ENCODE assay signal across 12 cellular contexts in genomic region chr13:36030670-36031331, GRCh38.
DNase-seq lines count a peak whose midpoint lies in the region; ATAC-seq and TF ChIP-seq lines count a peak whose summit lies in the region.
"Had no signal": no experiment of that assay in that cellular context is flagged by ENCODE, and none has a peak within 500 bp of the region (broad histone marks: within the 10 kb centered on the region; RNA-seq: fewer than 3 reads in every experiment).

No MANE protein-coding gene starts in this region.

- H3K9ac ChIP-seq in neural progenitor cell: no peak overlapping the region

- H3K36me3 ChIP-seq in BJ (ENCODE audit: control insufficient read depth, insufficient read depth, low read length): no peaks in the 10 kb centered on the region
- H3K36me3 ChIP-seq in neural progenitor cell: no peaks in the 10 kb centered on the region
- no peaks in the 10 kb centered on the region for H3K36me3 ChIP-seq in CD8-positive, alpha-beta T cell (ENCODE audit: insufficient read depth, low read length)

- H3K4me1 ChIP-seq in neural progenitor cell: peaks cover 27% of the 10 kb centered on the region
- H3K4me1 ChIP-seq in CD8-positive, alpha-beta T cell (ENCODE audit: insufficient read depth, low read length): no peaks in the 10 kb centered on the region

- no peaks in the 10 kb centered on the region for H4K20me1 ChIP-seq in neural progenitor cell (ENCODE audit: low read depth)

- peaks cover 25% of the 10 kb centered on the region for H3K4me1 Mint-ChIP-seq in neural progenitor cell
- no peaks in the 10 kb centered on the region for H3K4me1 Mint-ChIP-seq in CD8-positive, alpha-beta T cell (ENCODE audit: low read depth)
- H3K4me1 Mint-ChIP-seq: IgD-negative memory B cell had no signal

- H3K9me3 ChIP-seq in neural progenitor cell (ENCODE audit: low read depth): no peaks in the 10 kb centered on the region
- no peaks in the 10 kb centered on the region for H3K9me3 ChIP-seq in CD8-positive, alpha-beta T cell (ENCODE audit: low read length)

- DNase-seq in BJ (ENCODE audit: low read depth) (peak; percentile 7), fibroblast of mammary gland (ENCODE audit: low read depth) (peak; percentile 99), neural progenitor cell (ENCODE audit: low spot score) (peak; percentile 3), EL (no peak), NCI-H2107 (lab: John Stamatoyannopoulos, UW) (no peak)
- no peak for DNase-seq in activated effector memory CD4-positive, alpha-beta T cell treated with anti-CD3 and anti-CD28 coated beads, Interleukin-2, amount 50 U/mL, for 16 hours
- DNase-seq in CD8-positive, alpha-beta T cell: no peak
- DNase-seq: activated CD4-positive, CD25-positive, alpha-beta regulatory T cell; activated naive CD4-positive, alpha-beta T cell treated with anti-CD3 and anti-CD28 coated beads for 36 hours; effector memory CD8-positive, alpha-beta T cell had no signal

- no peaks in the 10 kb centered on the region for H3K36me3 Mint-ChIP-seq in neural progenitor cell
- H3K36me3 Mint-ChIP-seq in CD8-positive, alpha-beta T cell: no peaks in the 10 kb centered on the region
- H3K36me3 Mint-ChIP-seq: IgD-negative memory B cell had no signal

- H3K4me3 Mint-ChIP-seq in neural progenitor cell: no peak overlapping the region
- H3K4me3 Mint-ChIP-seq in CD8-positive, alpha-beta T cell: no peak overlapping the region
- H3K4me3 Mint-ChIP-seq: activated naive CD4-positive, alpha-beta T cell treated with anti-CD3 and anti-CD28 coated beads for 36 hours; effector memory CD8-positive, alpha-beta T cell; IgD-negative memory B cell had no signal

- H3K4me3 ChIP-seq in BJ (ENCODE audit: low read depth, low read length) (no peak overlapping the region), fibroblast of mammary gland (ENCODE audit: control insufficient read depth, low read depth, low read length) (no peak overlapping the region), neural progenitor cell (no peak overlapping the region)
- H3K4me3 ChIP-seq in CD8-positive, alpha-beta T cell (ENCODE audit: low read depth, low read length): no peak overlapping the region

- POLR2A ChIA-PET in BJ (lab: Charles Lee): no interaction called here
- POLR2A ChIA-PET in CD8-positive, alpha-beta T cell (lab: Charles Lee): no interaction called here

- peaks cover 8% of the 10 kb centered on the region for H3K27me3 Mint-ChIP-seq in neural progenitor cell (ENCODE audit: insufficient read depth, low read depth)
- H3K27me3 Mint-ChIP-seq in CD8-positive, alpha-beta T cell (ENCODE audit: low read depth): no peaks in the 10 kb centered on the region
- H3K27me3 Mint-ChIP-seq: effector memory CD8-positive, alpha-beta T cell; IgD-negative memory B cell had no signal

- no peak overlapping the region for H3K27ac ChIP-seq in neural progenitor cell
- no peak overlapping the region for H3K27ac ChIP-seq in CD8-positive, alpha-beta T cell (ENCODE audit: low read depth, low read length)

- no peak overlapping the region for H2AFZ ChIP-seq in neural progenitor cell (replicated peaks)

- no peaks in the 10 kb centered on the region for H3K27me3 ChIP-seq in BJ (ENCODE audit: control insufficient read depth, insufficient read depth, low read length)
- H3K27me3 ChIP-seq in neural progenitor cell: no peaks in the 10 kb centered on the region
- H3K27me3 ChIP-seq in CD8-positive, alpha-beta T cell (ENCODE audit: insufficient read depth, low read length): no peaks in the 10 kb centered on the region

- peak; percentile 96 for ATAC-seq in SK-N-SH treated with all-trans-retinoic acid at 6 μM for 48 hours
- ATAC-seq in CD8-positive, alpha-beta T cell: no peak
- ATAC-seq: effector memory CD8-positive, alpha-beta T cell had no signal

- H3K9me3 Mint-ChIP-seq in neural progenitor cell: peaks cover 2% of the 10 kb centered on the region
- peaks cover 5% of the 10 kb centered on the region for H3K9me3 Mint-ChIP-seq in CD8-positive, alpha-beta T cell
- H3K9me3 Mint-ChIP-seq: activated naive CD4-positive, alpha-beta T cell treated with anti-CD3 and anti-CD28 coated beads for 36 hours had no signal

- CTCF ChIA-PET in BJ (lab: Yijun Ruan, JAX): interaction anchor here (0.6 to 1.1 kb wide), 2 partner anchors 9 to 15 kb away, joined by 3 read pairs; no protein-coding TSS in a partner anchor
- CTCF ChIA-PET in CD8-positive, alpha-beta T cell (lab: Charles Lee): no interaction called here

- no peak for TF ChIP-seq CTCF in BJ (IDR thresholded peaks at IDR 0.05; ENCODE audit: insufficient read depth, low read depth, low read length)
- TF ChIP-seq CTCF in fibroblast of mammary gland (conservative IDR thresholded peaks at IDR 0.05; ENCODE audit: control insufficient read depth, insufficient read depth, low read depth, low read length): no peak
- TF ChIP-seq CTCF in neural progenitor cell (IDR thresholded peaks at IDR 0.05): no peak
- TF ChIP-seq CTCF in CD8-positive, alpha-beta T cell (IDR thresholded peaks at IDR 0.05): no peak

- peaks cover 6% of the 10 kb centered on the region for H3F3A ChIP-seq in neural progenitor cell (ENCODE audit: low read depth)

- H3K27ac Mint-ChIP-seq in neural progenitor cell: no peak overlapping the region
- no peak overlapping the region for H3K27ac Mint-ChIP-seq in CD8-positive, alpha-beta T cell
- H3K27ac Mint-ChIP-seq: activated naive CD4-positive, alpha-beta T cell treated with anti-CD3 and anti-CD28 coated beads for 36 hours; effector memory CD8-positive, alpha-beta T cell; IgD-negative memory B cell had no signal

- H3K79me2 ChIP-seq in neural progenitor cell (ENCODE audit: low read depth): no peaks in the 10 kb centered on the region

- intact Hi-C loops in CD8-positive, alpha-beta T cell (cut with DNase I, micrococcal nuclease): loop anchor here in 1 of 2 experiments (2.0 kb wide), 1 partner anchor 20 kb away; no protein-coding TSS in a partner anchor

- H3K4me2 ChIP-seq in neural progenitor cell: no peak overlapping the region

TF ChIP-seq in SK-N-SH treated with all-trans-retinoic acid at 6 μM for 48 hours, 23 proteins besides CTCF, POLR2A, EP300 and RAD21 (continues in another document):
- TF ChIP-seq TOX (CRISPR knock-in tag; IDR thresholded peaks at IDR 0.05; ENCODE audit: borderline replicate concordance) (peak; percentile 83), CSRNP3 (CRISPR knock-in tag; IDR thresholded peaks at IDR 0.05) (peak; percentile 71; the same call in 1 of the 2 replicates), ZC3H10 (CRISPR knock-in tag; IDR thresholded peaks at IDR 0.05) (no peak; the same call in none of the 2 replicates), ZNF565 (CRISPR knock-in tag; conservative IDR thresholded peaks at IDR 0.05; ENCODE audit: low read depth) (no peak), CSDC2 (CRISPR knock-in tag; IDR thresholded peaks at IDR 0.05) (0 out of 2 replicates have a peak, but pooled peaks have one; percentile 72), GLIS3 (CRISPR knock-in tag; IDR thresholded peaks at IDR 0.05) (peak; percentile 61; the same call in 1 of the 2 replicates), OSR1 (CRISPR knock-in tag; IDR thresholded peaks at IDR 0.05) (no peak), TCF4 (CRISPR knock-in tag; IDR thresholded peaks at IDR 0.05; ENCODE audit: borderline replicate concordance) (peak; percentile 65; the same call in 1 of the 2 replicates), ISL1 (CRISPR knock-in tag; IDR thresholded peaks at IDR 0.05) (peak; percentile 99)
- TF ChIP-seq, protein P1, sequence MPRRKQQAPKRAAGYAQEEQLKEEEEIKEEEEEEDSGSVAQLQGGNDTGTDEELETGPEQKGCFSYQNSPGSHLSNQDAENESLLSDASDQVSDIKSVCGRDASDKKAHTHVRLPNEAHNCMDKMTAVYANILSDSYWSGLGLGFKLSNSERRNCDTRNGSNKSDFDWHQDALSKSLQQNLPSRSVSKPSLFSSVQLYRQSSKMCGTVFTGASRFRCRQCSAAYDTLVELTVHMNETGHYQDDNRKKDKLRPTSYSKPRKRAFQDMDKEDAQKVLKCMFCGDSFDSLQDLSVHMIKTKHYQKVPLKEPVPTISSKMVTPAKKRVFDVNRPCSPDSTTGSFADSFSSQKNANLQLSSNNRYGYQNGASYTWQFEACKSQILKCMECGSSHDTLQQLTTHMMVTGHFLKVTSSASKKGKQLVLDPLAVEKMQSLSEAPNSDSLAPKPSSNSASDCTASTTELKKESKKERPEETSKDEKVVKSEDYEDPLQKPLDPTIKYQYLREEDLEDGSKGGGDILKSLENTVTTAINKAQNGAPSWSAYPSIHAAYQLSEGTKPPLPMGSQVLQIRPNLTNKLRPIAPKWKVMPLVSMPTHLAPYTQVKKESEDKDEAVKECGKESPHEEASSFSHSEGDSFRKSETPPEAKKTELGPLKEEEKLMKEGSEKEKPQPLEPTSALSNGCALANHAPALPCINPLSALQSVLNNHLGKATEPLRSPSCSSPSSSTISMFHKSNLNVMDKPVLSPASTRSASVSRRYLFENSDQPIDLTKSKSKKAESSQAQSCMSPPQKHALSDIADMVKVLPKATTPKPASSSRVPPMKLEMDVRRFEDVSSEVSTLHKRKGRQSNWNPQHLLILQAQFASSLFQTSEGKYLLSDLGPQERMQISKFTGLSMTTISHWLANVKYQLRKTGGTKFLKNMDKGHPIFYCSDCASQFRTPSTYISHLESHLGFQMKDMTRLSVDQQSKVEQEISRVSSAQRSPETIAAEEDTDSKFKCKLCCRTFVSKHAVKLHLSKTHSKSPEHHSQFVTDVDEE (CRISPR knock-in tag; IDR thresholded peaks at IDR 0.05): peak; percentile 28; the same call in 1 of the 2 replicates

Comparison
In these comparisons a context has a peak if more than half of its experiments do, and no peak if none do; other contexts are left out.
1. DNase-seq: peak in BJ (single experiment), fibroblast of mammary gland (single experiment) and neural progenitor cell (single experiment); none in activated effector memory CD4-positive, alpha-beta T cell treated with anti-CD3 and anti-CD28 coated beads, Interleukin-2, amount 50 U/mL, for 16 hours (single experiment), EL (single experiment), CD8-positive, alpha-beta T cell (0 of 7) and NCI-H2107 (single experiment).